ENCODE assay signal across 19 cellular contexts in genomic region chr19:658059-658839, GRCh38. TPM values are rescaled to one million over a fixed set of nuclear protein-coding genes. Genes with fewer than 3 reads are reported as not detected.
DNase-seq lines count a peak whose midpoint lies in the region; ATAC-seq, FAIRE-seq and TF ChIP-seq lines count a peak whose summit lies in the region.
"Had no signal": no experiment of that assay in that cellular context is flagged by ENCODE, and none has a peak within 500 bp of the region (broad histone marks: within the 10 kb centered on the region; RNA-seq: fewer than 3 reads in every experiment).

No MANE protein-coding gene starts in this region.

- H3K9ac ChIP-seq in HepG2 (ENCODE audit: insufficient read depth, low read depth, low read length), result no peak overlapping the region

- WGBS in HepG2 (ENCODE audit: low lambda C conversion rate), result 94% methylated on average over 16 of the region's 33 CpGs

- BruUV-seq in HepG2 (replicated peaks; lab: Mats Ljungman, UMichigan), result no TSS peak

- peaks cover 80% of the 10 kb centered on the region for H4K20me1 ChIP-seq in HepG2 (ENCODE audit: insufficient read depth, low read length)

- no peak for ATAC-seq in activated T-helper 17 cell treated with anti-CD3 and anti-CD28 coated beads, Interleukin-2, amount 50 U/mL, for 72 hours (replicated peaks)
- ATAC-seq in HepG2 (no peak), HG03097 (IDR thresholded peaks at IDR 0.05; ENCODE audit: low FRiP score, unreplicated experiment) (no peak)
- no peak for ATAC-seq in stimulated activated memory B cell treated with anti-CD40 and anti-IgM and Interleukin-4, amounts not matched to agents 10 μg/mL and 1 μg/mL and 100 μg/mL, for 72 hours
- ATAC-seq: lower lobe of right lung had no signal

- no peak overlapping the region; the same call in 1 of the 2 replicates for H3K4me2 ChIP-seq in HepG2 (ENCODE audit: low read depth, low read length)

- peak overlapping the region; percentile 44 for H3K4me3 Mint-ChIP-seq in activated naive CD4-positive, alpha-beta T cell treated with anti-CD3 and anti-CD28 coated beads, Interleukin-2, amount 50 U/mL, for 24 hours
- H3K4me3 Mint-ChIP-seq in activated T-helper 17 cell treated with anti-CD3 and anti-CD28 coated beads, Interleukin-2, amount 50 U/mL, for 72 hours, result peak overlapping the region; percentile 98
- H3K4me3 Mint-ChIP-seq in stimulated activated memory B cell treated with anti-CD40 and anti-IgM and Interleukin-4, amounts not matched to agents 10 μg/mL and 1 μg/mL and 100 μg/mL, for 72 hours, result peak overlapping the region; percentile 98

- no peak overlapping the region for H2AFZ ChIP-seq in HepG2 (ENCODE audit: low read length)

- no peaks in the 10 kb centered on the region for H3K9me3 Mint-ChIP-seq in activated naive CD4-positive, alpha-beta T cell treated with anti-CD3 and anti-CD28 coated beads, Interleukin-2, amount 50 U/mL, for 24 hours
- H3K9me3 Mint-ChIP-seq in activated T-helper 17 cell treated with anti-CD3 and anti-CD28 coated beads, Interleukin-2, amount 50 U/mL, for 72 hours, result no peaks in the 10 kb centered on the region
- no peaks in the 10 kb centered on the region for H3K9me3 Mint-ChIP-seq in stimulated activated memory B cell treated with anti-CD40 and anti-IgM and Interleukin-4, amounts not matched to agents 10 μg/mL and 1 μg/mL and 100 μg/mL, for 72 hours

- no peak for FAIRE-seq in HepG2 (lab: Jason Lieb, UNC)
- FAIRE-seq: endothelial cell of umbilical vein had no signal

- no peak for TF ChIP-seq RAD21 in HepG2 (CRISPR knock-in tag; IDR thresholded peaks at IDR 0.05)

- TF ChIP-seq EP300 in HepG2 (IDR thresholded peaks at IDR 0.05; ENCODE audit: low read depth in 2 of 2, low read length in 2 of 2), result no peak
- no peak for TF ChIP-seq EP300 in HepG2 (CRISPR knock-in tag; IDR thresholded peaks at IDR 0.05; ENCODE audit: borderline replicate concordance)

- no peaks in the 10 kb centered on the region for H3K27me3 Mint-ChIP-seq in activated naive CD4-positive, alpha-beta T cell treated with anti-CD3 and anti-CD28 coated beads, Interleukin-2, amount 50 U/mL, for 24 hours
- no peaks in the 10 kb centered on the region for H3K27me3 Mint-ChIP-seq in activated T-helper 17 cell treated with anti-CD3 and anti-CD28 coated beads, Interleukin-2, amount 50 U/mL, for 72 hours
- no peaks in the 10 kb centered on the region for H3K27me3 Mint-ChIP-seq in stimulated activated memory B cell treated with anti-CD40 and anti-IgM and Interleukin-4, amounts not matched to agents 10 μg/mL and 1 μg/mL and 100 μg/mL, for 72 hours

- no peaks in the 10 kb centered on the region; a peak in 1 of 5 replicates for H3K27me3 ChIP-seq in HepG2 (ENCODE audit: control insufficient read depth in 1 of 2, insufficient read depth in 2 of 2, low read length in 2 of 2)
- H3K27me3 ChIP-seq: cardiac muscle cell, MG63, testis had no signal

- H3K27ac Mint-ChIP-seq in activated naive CD4-positive, alpha-beta T cell treated with anti-CD3 and anti-CD28 coated beads, Interleukin-2, amount 50 U/mL, for 24 hours, result no peak overlapping the region
- no peak overlapping the region for H3K27ac Mint-ChIP-seq in activated T-helper 17 cell treated with anti-CD3 and anti-CD28 coated beads, Interleukin-2, amount 50 U/mL, for 72 hours
- H3K27ac Mint-ChIP-seq in stimulated activated memory B cell treated with anti-CD40 and anti-IgM and Interleukin-4, amounts not matched to agents 10 μg/mL and 1 μg/mL and 100 μg/mL, for 72 hours, result peak overlapping the region; percentile 99

- CTCF ChIA-PET in HepG2 (lab: Yijun Ruan, JAX; ENCODE audit: low intra/inter-chr PET ratio, low total read pairs), result no interaction called here

- TF ChIP-seq CTCF in HepG2 (CRISPR knock-in tag; IDR thresholded peaks at IDR 0.05), result no peak

- H3K4me1 ChIP-seq in HepG2 (ENCODE audit: insufficient read depth, low read length), result peaks cover 42% of the 10 kb centered on the region

- H3K36me3 ChIP-seq in HepG2 (replicated peaks in 1 of 2; ENCODE audit: control insufficient read depth in 1 of 2, insufficient read depth in 2 of 2, low read length in 2 of 2), result peaks cover 10 to 41% of the 10 kb centered on the region in 2 experiments; a peak in 4 of 5 replicates
- H3K36me3 ChIP-seq: cardiac muscle cell had no signal

- no peak for TF ChIP-seq POLR2A in HepG2 (IDR thresholded peaks at IDR 0.05; ENCODE audit: insufficient read depth in 1 of 2, low read depth in 2 of 2, low read length in 2 of 2)

- DNase-seq in activated naive CD4-positive, alpha-beta T cell treated with anti-CD3 and anti-CD28 coated beads, Interleukin-2, amount 50 U/mL, for 16 hours, result no peak
- DNase-seq in HepG2 (ENCODE audit: low spot score), result no peak
- DNase-seq in mesenteric fat pad (ENCODE audit: low spot score), result no peak
- DNase-seq in GOT3 (lab: John Stamatoyannopoulos, UW), result no peak
- DNase-seq: ACHN, activated gamma-delta T cell, DMS 273 treated with DMSO at 0.1 percent for 48 hours, hippocampal formation, lower lobe of right lung, MG63, NCI-H2107, Right ventricle myocardium superior, testis had no signal

- no peaks in the 10 kb centered on the region for H3K9me3 ChIP-seq in HepG2 (ENCODE audit: low read length)
- H3K9me3 ChIP-seq: lower lobe of right lung, MG63, testis had no signal

- peaks cover 54% of the 10 kb centered on the region for H3K4me1 Mint-ChIP-seq in activated naive CD4-positive, alpha-beta T cell treated with anti-CD3 and anti-CD28 coated beads, Interleukin-2, amount 50 U/mL, for 24 hours
- H3K4me1 Mint-ChIP-seq in activated T-helper 17 cell treated with anti-CD3 and anti-CD28 coated beads, Interleukin-2, amount 50 U/mL, for 72 hours, result peaks cover 12% of the 10 kb centered on the region
- H3K4me1 Mint-ChIP-seq in stimulated activated memory B cell treated with anti-CD40 and anti-IgM and Interleukin-4, amounts not matched to agents 10 μg/mL and 1 μg/mL and 100 μg/mL, for 72 hours, result peaks cover 77% of the 10 kb centered on the region

- POLR2A ChIA-PET in HepG2 (lab: Yijun Ruan, JAX), result interaction anchor here (1.1 kb wide), 1 partner anchor 25 kb away, joined by 3 read pairs; the partner anchor contains the start of gene POLRMT

- in situ Hi-C loops in HepG2 (cut with HindIII; ENCODE audit: extremely low pct_ligation_motif_present, low pct_unique_long_range_greater_than_20kb), result no loop called here

- H3K79me2 ChIP-seq in HepG2 (ENCODE audit: insufficient read depth, low read length), result peaks cover 92% of the 10 kb centered on the region

- H3K4me3 ChIP-seq in HepG2 (replicated peaks in 1 of 3; ENCODE audit: insufficient read depth in 1 of 3, low read depth in 2 of 3, low read length in 3 of 3), result no peak overlapping the region
- H3K4me3 ChIP-seq: cardiac muscle cell, MG63, testis had no signal

- no peak overlapping the region for H3K27ac ChIP-seq in HepG2 (ENCODE audit: extremely low read length, insufficient read depth, low read length)
- H3K27ac ChIP-seq: cardiac muscle cell, lower lobe of right lung had no signal

- H3K36me3 Mint-ChIP-seq in activated naive CD4-positive, alpha-beta T cell treated with anti-CD3 and anti-CD28 coated beads, Interleukin-2, amount 50 U/mL, for 24 hours, result no peaks in the 10 kb centered on the region
- peaks cover 82% of the 10 kb centered on the region for H3K36me3 Mint-ChIP-seq in activated T-helper 17 cell treated with anti-CD3 and anti-CD28 coated beads, Interleukin-2, amount 50 U/mL, for 72 hours (ENCODE audit: low read depth)
- H3K36me3 Mint-ChIP-seq in stimulated activated memory B cell treated with anti-CD40 and anti-IgM and Interleukin-4, amounts not matched to agents 10 μg/mL and 1 μg/mL and 100 μg/mL, for 72 hours, result peaks cover 35% of the 10 kb centered on the region

- intact Hi-C loops in HepG2 (cut with micrococcal nuclease; ENCODE audit: unreplicated experiment), result no loop called here

RNA-seq across cellular contexts. Expression of gene RNF126, which starts 4.8 kb away (rescaled TPM):
- 100 to 1,000 TPM in 1 of 2 donors, 10 to 100 TPM in 1; 74.0 to 103 TPM for total RNA-seq in activated T-helper 17 cell treated with anti-CD3 and anti-CD28 coated beads, Interleukin-2, amount 50 U/mL, for 72 hours
- total RNA-seq in HepG2 (2016; rRNA removed; fragmentation: Illumina TruSeq; extraction: Trizol) (18.5 and 34.0 TPM in 2 replicates), mesenteric fat pad (37.3 TPM)
- total RNA-seq in HepG2 (2016; cell fraction: cytosol; rRNA removed; fragmentation: Illumina TruSeq; extraction: Trizol; ENCODE audit: low read depth), result 60.7 and 62.9 TPM in 2 replicates
- total RNA-seq in HepG2 (2016; cell fraction: insoluble cytoplasmic fraction; rRNA removed; fragmentation: Illumina TruSeq; extraction: Trizol), result 14.0 and 32.5 TPM in 2 replicates
- 51.8 and 70.5 TPM in 2 replicates for total RNA-seq in HepG2 (2016; cell fraction: membrane; rRNA removed; fragmentation: Illumina TruSeq; extraction: Trizol)
- total RNA-seq in HepG2 (2016; cell fraction: nucleus; rRNA removed; fragmentation: Illumina TruSeq; extraction: Trizol), result 20.4 and 26.7 TPM in 2 replicates
- polyA plus RNA-seq in HepG2 (2011; rRNA removed), result 23.2 and 24.6 TPM in 2 replicates
- polyA plus RNA-seq in HepG2 (2011; cell fraction: cytosol; rRNA removed), result 21.4 and 33.6 TPM in 2 replicates
- polyA plus RNA-seq in HepG2 (2011; cell fraction: nucleus; rRNA removed), result 96.9 and 98.7 TPM in 2 replicates
- 47.4 and 51.2 TPM in 2 replicates for polyA plus RNA-seq in HepG2 (2012)
- 83.7 and 90.8 TPM in 2 replicates for polyA plus RNA-seq in HepG2 (2016; cell fraction: cytosol; fragmentation: Illumina TruSeq; extraction: Trizol; ENCODE audit: low read depth)
- 29.9 and 39.9 TPM in 2 replicates for polyA plus RNA-seq in HepG2 (2016; cell fraction: insoluble cytoplasmic fraction; fragmentation: Illumina TruSeq; extraction: Trizol; ENCODE audit: low read depth)
- 79.7 and 88.6 TPM in 2 replicates for polyA plus RNA-seq in HepG2 (2016; cell fraction: membrane; fragmentation: Illumina TruSeq; extraction: Trizol; ENCODE audit: low read depth)
- polyA plus RNA-seq in HepG2 (2016; cell fraction: nucleus; fragmentation: Illumina TruSeq; extraction: Trizol; ENCODE audit: insufficient read depth, low read depth), result 75.9 and 77.0 TPM in 2 replicates
- polyA minus RNA-seq in HepG2 (2011; rRNA and poly(A)+ RNA removed; ENCODE audit: low replicate concordance), result 10.7 and 26.6 TPM in 2 replicates
- polyA minus RNA-seq in HepG2 (2011; cell fraction: cytosol; rRNA and poly(A)+ RNA removed), result 18.3 and 21.9 TPM in 2 replicates
- polyA minus RNA-seq in HepG2 (2011; cell fraction: nucleus; rRNA and poly(A)+ RNA removed), result 28.0 and 36.3 TPM in 2 replicates

RNA-seq across cellular contexts. Expression of gene FSTL3, which starts 17.9 kb away (rescaled TPM):
- 1 to 10 TPM; 7.0 to 9.1 TPM for total RNA-seq in activated T-helper 17 cell treated with anti-CD3 and anti-CD28 coated beads, Interleukin-2, amount 50 U/mL, for 72 hours
- total RNA-seq in HepG2 (2016; rRNA removed; fragmentation: Illumina TruSeq; extraction: Trizol) (5.8 and 13.5 TPM in 2 replicates), mesenteric fat pad (193 TPM)
- 3.3 and 3.8 TPM in 2 replicates for total RNA-seq in HepG2 (2016; cell fraction: cytosol; rRNA removed; fragmentation: Illumina TruSeq; extraction: Trizol; ENCODE audit: low read depth)
- total RNA-seq in HepG2 (2016; cell fraction: insoluble cytoplasmic fraction; rRNA removed; fragmentation: Illumina TruSeq; extraction: Trizol), result 4.6 and 14.2 TPM in 2 replicates
- total RNA-seq in HepG2 (2016; cell fraction: membrane; rRNA removed; fragmentation: Illumina TruSeq; extraction: Trizol), result 7.0 and 8.2 TPM in 2 replicates
- total RNA-seq in HepG2 (2016; cell fraction: nucleus; rRNA removed; fragmentation: Illumina TruSeq; extraction: Trizol), result 11.9 and 15.2 TPM in 2 replicates
- polyA plus RNA-seq in HepG2 (2011; rRNA removed), result 15.6 and 30.9 TPM in 2 replicates
- 24.5 and 32.7 TPM in 2 replicates for polyA plus RNA-seq in HepG2 (2011; cell fraction: cytosol; rRNA removed)
- polyA plus RNA-seq in HepG2 (2011; cell fraction: nucleus; rRNA removed), result 151 and 166 TPM in 2 replicates
- 19.0 and 28.0 TPM in 2 replicates for polyA plus RNA-seq in HepG2 (2012)
- 3.1 and 4.0 TPM in 2 replicates for polyA plus RNA-seq in HepG2 (2016; cell fraction: cytosol; fragmentation: Illumina TruSeq; extraction: Trizol; ENCODE audit: low read depth)
- polyA plus RNA-seq in HepG2 (2016; cell fraction: insoluble cytoplasmic fraction; fragmentation: Illumina TruSeq; extraction: Trizol; ENCODE audit: low read depth), result 6.4 and 7.0 TPM in 2 replicates
- 5.8 and 6.2 TPM in 2 replicates for polyA plus RNA-seq in HepG2 (2016; cell fraction: membrane; fragmentation: Illumina TruSeq; extraction: Trizol; ENCODE audit: low read depth)
- polyA plus RNA-seq in HepG2 (2016; cell fraction: nucleus; fragmentation: Illumina TruSeq; extraction: Trizol; ENCODE audit: insufficient read depth, low read depth), result 30.9 and 40.0 TPM in 2 replicates
- 28.2 and 70.2 TPM in 2 replicates for polyA minus RNA-seq in HepG2 (2011; rRNA and poly(A)+ RNA removed; ENCODE audit: low replicate concordance)
- polyA minus RNA-seq in HepG2 (2011; cell fraction: cytosol; rRNA and poly(A)+ RNA removed), result 10.6 and 21.0 TPM in 2 replicates
- polyA minus RNA-seq in HepG2 (2011; cell fraction: nucleus; rRNA and poly(A)+ RNA removed), result 6.8 and 7.9 TPM in 2 replicates

RNA-seq across cellular contexts. Expression of gene FGF22, which starts 18.6 kb away (rescaled TPM):
- total RNA-seq in activated T-helper 17 cell treated with anti-CD3 and anti-CD28 coated beads, Interleukin-2, amount 50 U/mL, for 72 hours, result 1 to 10 TPM in 1 of 2 donors, not detected in 1; 1.7 TPM
- total RNA-seq in HepG2 (2016; rRNA removed; fragmentation: Illumina TruSeq; extraction: Trizol) (0.24 TPM in 1 of 2 replicates, not detected in the other), mesenteric fat pad (0.22 TPM)
- total RNA-seq in HepG2 (2016; cell fraction: cytosol; rRNA removed; fragmentation: Illumina TruSeq; extraction: Trizol; ENCODE audit: low read depth), result not detected in 2 replicates
- 0.09 TPM in 1 of 2 replicates, not detected in the other for total RNA-seq in HepG2 (2016; cell fraction: insoluble cytoplasmic fraction; rRNA removed; fragmentation: Illumina TruSeq; extraction: Trizol)
- 0.17 and 0.19 TPM in 2 replicates for total RNA-seq in HepG2 (2016; cell fraction: membrane; rRNA removed; fragmentation: Illumina TruSeq; extraction: Trizol)
- total RNA-seq in HepG2 (2016; cell fraction: nucleus; rRNA removed; fragmentation: Illumina TruSeq; extraction: Trizol), result not detected in 2 replicates
- 0.07 TPM in 1 of 2 replicates, not detected in the other for polyA plus RNA-seq in HepG2 (2011; rRNA removed)
- not detected in 2 replicates for polyA plus RNA-seq in HepG2 (2011; cell fraction: cytosol; rRNA removed)
- not detected in 2 replicates for polyA plus RNA-seq in HepG2 (2011; cell fraction: nucleus; rRNA removed)
- 0.09 and 0.27 TPM in 2 replicates for polyA plus RNA-seq in HepG2 (2012)
- polyA plus RNA-seq in HepG2 (2016; cell fraction: cytosol; fragmentation: Illumina TruSeq; extraction: Trizol; ENCODE audit: low read depth), result 0.08 and 0.16 TPM in 2 replicates
- polyA plus RNA-seq in HepG2 (2016; cell fraction: insoluble cytoplasmic fraction; fragmentation: Illumina TruSeq; extraction: Trizol; ENCODE audit: low read depth), result not detected in 2 replicates
- 0.13 TPM in 1 of 2 replicates, not detected in the other for polyA plus RNA-seq in HepG2 (2016; cell fraction: membrane; fragmentation: Illumina TruSeq; extraction: Trizol; ENCODE audit: low read depth)
- 0.33 TPM in 1 of 2 replicates, not detected in the other for polyA plus RNA-seq in HepG2 (2016; cell fraction: nucleus; fragmentation: Illumina TruSeq; extraction: Trizol; ENCODE audit: insufficient read depth, low read depth)
- polyA minus RNA-seq in HepG2 (2011; rRNA and poly(A)+ RNA removed; ENCODE audit: low replicate concordance), result not detected in 2 replicates
- not detected in 2 replicates for polyA minus RNA-seq in HepG2 (2011; cell fraction: cytosol; rRNA and poly(A)+ RNA removed)
- polyA minus RNA-seq in HepG2 (2011; cell fraction: nucleus; rRNA and poly(A)+ RNA removed), result not detected in 2 replicates
- total RNA-seq: cardiac muscle cell, endothelial cell of umbilical vein, Right ventricle myocardium superior had no signal

RNA-seq across cellular contexts. Expression of gene POLRMT, which starts 24.9 kb away (rescaled TPM):
- 10 to 100 TPM; 46.1 to 59.8 TPM for total RNA-seq in activated T-helper 17 cell treated with anti-CD3 and anti-CD28 coated beads, Interleukin-2, amount 50 U/mL, for 72 hours
- 52.5 and 78.0 TPM in 2 replicates for total RNA-seq in HepG2 (2016; rRNA removed; fragmentation: Illumina TruSeq; extraction: Trizol)
- 14.6 and 16.3 TPM in 2 replicates for total RNA-seq in HepG2 (2016; cell fraction: cytosol; rRNA removed; fragmentation: Illumina TruSeq; extraction: Trizol; ENCODE audit: low read depth)
- total RNA-seq in HepG2 (2016; cell fraction: insoluble cytoplasmic fraction; rRNA removed; fragmentation: Illumina TruSeq; extraction: Trizol), result 49.1 and 82.6 TPM in 2 replicates
- total RNA-seq in HepG2 (2016; cell fraction: membrane; rRNA removed; fragmentation: Illumina TruSeq; extraction: Trizol), result 30.6 and 32.9 TPM in 2 replicates
- 53.4 and 70.1 TPM in 2 replicates for total RNA-seq in HepG2 (2016; cell fraction: nucleus; rRNA removed; fragmentation: Illumina TruSeq; extraction: Trizol)
- polyA plus RNA-seq in HepG2 (2011; rRNA removed), result 101 and 114 TPM in 2 replicates
- polyA plus RNA-seq in HepG2 (2011; cell fraction: cytosol; rRNA removed), result 20.8 and 36.5 TPM in 2 replicates
- polyA plus RNA-seq in HepG2 (2011; cell fraction: nucleus; rRNA removed), result 255 and 333 TPM in 2 replicates
- 52.2 and 65.7 TPM in 2 replicates for polyA plus RNA-seq in HepG2 (2012)
- polyA plus RNA-seq in HepG2 (2016; cell fraction: cytosol; fragmentation: Illumina TruSeq; extraction: Trizol; ENCODE audit: low read depth), result 16.5 and 17.7 TPM in 2 replicates
- 70.9 and 71.7 TPM in 2 replicates for polyA plus RNA-seq in HepG2 (2016; cell fraction: insoluble cytoplasmic fraction; fragmentation: Illumina TruSeq; extraction: Trizol; ENCODE audit: low read depth)
- polyA plus RNA-seq in HepG2 (2016; cell fraction: membrane; fragmentation: Illumina TruSeq; extraction: Trizol; ENCODE audit: low read depth), result 34.9 and 37.3 TPM in 2 replicates
- polyA plus RNA-seq in HepG2 (2016; cell fraction: nucleus; fragmentation: Illumina TruSeq; extraction: Trizol; ENCODE audit: insufficient read depth, low read depth), result 138 and 146 TPM in 2 replicates
- 247 and 377 TPM in 2 replicates for polyA minus RNA-seq in HepG2 (2011; rRNA and poly(A)+ RNA removed; ENCODE audit: low replicate concordance)
- polyA minus RNA-seq in HepG2 (2011; cell fraction: cytosol; rRNA and poly(A)+ RNA removed), result 67.1 and 69.6 TPM in 2 replicates
- polyA minus RNA-seq in HepG2 (2011; cell fraction: nucleus; rRNA and poly(A)+ RNA removed), result 37.9 and 42.3 TPM in 2 replicates
- total RNA-seq in mesenteric fat pad, result 36.9 TPM

RNA-seq across cellular contexts. Expression of gene PRSS57, which starts 37.0 kb away (rescaled TPM):
- not detected for total RNA-seq in activated T-helper 17 cell treated with anti-CD3 and anti-CD28 coated beads, Interleukin-2, amount 50 U/mL, for 72 hours
- not detected in 2 replicates for total RNA-seq in HepG2 (2016; rRNA removed; fragmentation: Illumina TruSeq; extraction: Trizol)
- not detected in 2 replicates for total RNA-seq in HepG2 (2016; cell fraction: cytosol; rRNA removed; fragmentation: Illumina TruSeq; extraction: Trizol; ENCODE audit: low read depth)
- total RNA-seq in HepG2 (2016; cell fraction: insoluble cytoplasmic fraction; rRNA removed; fragmentation: Illumina TruSeq; extraction: Trizol), result not detected in 2 replicates
- not detected in 2 replicates for total RNA-seq in HepG2 (2016; cell fraction: membrane; rRNA removed; fragmentation: Illumina TruSeq; extraction: Trizol)
- total RNA-seq in HepG2 (2016; cell fraction: nucleus; rRNA removed; fragmentation: Illumina TruSeq; extraction: Trizol), result not detected in 2 replicates
- polyA plus RNA-seq in HepG2 (2011; rRNA removed), result 0.12 and 0.20 TPM in 2 replicates
- 0.10 and 0.20 TPM in 2 replicates for polyA plus RNA-seq in HepG2 (2011; cell fraction: cytosol; rRNA removed)
- polyA plus RNA-seq in HepG2 (2011; cell fraction: nucleus; rRNA removed), result not detected in 2 replicates
- 0.13 and 0.16 TPM in 2 replicates for polyA plus RNA-seq in HepG2 (2012)
- not detected in 2 replicates for polyA plus RNA-seq in HepG2 (2016; cell fraction: cytosol; fragmentation: Illumina TruSeq; extraction: Trizol; ENCODE audit: low read depth)
- not detected in 2 replicates for polyA plus RNA-seq in HepG2 (2016; cell fraction: insoluble cytoplasmic fraction; fragmentation: Illumina TruSeq; extraction: Trizol; ENCODE audit: low read depth)
- polyA plus RNA-seq in HepG2 (2016; cell fraction: membrane; fragmentation: Illumina TruSeq; extraction: Trizol; ENCODE audit: low read depth), result not detected in 2 replicates
- not detected in 2 replicates for polyA plus RNA-seq in HepG2 (2016; cell fraction: nucleus; fragmentation: Illumina TruSeq; extraction: Trizol; ENCODE audit: insufficient read depth, low read depth)
- polyA minus RNA-seq in HepG2 (2011; rRNA and poly(A)+ RNA removed; ENCODE audit: low replicate concordance), result not detected in 2 replicates
- polyA minus RNA-seq in HepG2 (2011; cell fraction: cytosol; rRNA and poly(A)+ RNA removed), result not detected in 2 replicates
- polyA minus RNA-seq in HepG2 (2011; cell fraction: nucleus; rRNA and poly(A)+ RNA removed), result not detected in 2 replicates
- total RNA-seq in mesenteric fat pad, result not detected
- total RNA-seq: cardiac muscle cell, endothelial cell of umbilical vein, lower lobe of right lung, Right ventricle myocardium superior, testis had no signal
- polyA plus RNA-seq: cardiac muscle cell, endothelial cell of umbilical vein had no signal

Comparison
In these comparisons a context has a peak if more than half of its experiments do, and no peak if none do; other contexts are left out.
1. H3K4me3 Mint-ChIP-seq: peak in every context shown above with its lines; median percentile 98 in activated T-helper 17 cell treated with anti-CD3 and anti-CD28 coated beads, Interleukin-2, amount 50 U/mL, for 72 hours; 98 in stimulated activated memory B cell treated with anti-CD40 and anti-IgM and Interleukin-4, amounts not matched to agents 10 μg/mL and 1 μg/mL and 100 μg/mL, for 72 hours; 44 in activated naive CD4-positive, alpha-beta T cell treated with anti-CD3 and anti-CD28 coated beads, Interleukin-2, amount 50 U/mL, for 24 hours.
2. RNA of gene FSTL3, which starts 17.9 kb away (total RNA-seq): 193 TPM in mesenteric fat pad (single experiment); 3.3 to 15.2 TPM in HepG2 and 7.0 to 9.1 TPM in activated T-helper 17 cell treated with anti-CD3 and anti-CD28 coated beads, Interleukin-2, amount 50 U/mL, for 72 hours; every median in the first group is over 10 times any median in the second.